ENCODE assay signal across 24 cellular contexts in the genomic region with DNA sequence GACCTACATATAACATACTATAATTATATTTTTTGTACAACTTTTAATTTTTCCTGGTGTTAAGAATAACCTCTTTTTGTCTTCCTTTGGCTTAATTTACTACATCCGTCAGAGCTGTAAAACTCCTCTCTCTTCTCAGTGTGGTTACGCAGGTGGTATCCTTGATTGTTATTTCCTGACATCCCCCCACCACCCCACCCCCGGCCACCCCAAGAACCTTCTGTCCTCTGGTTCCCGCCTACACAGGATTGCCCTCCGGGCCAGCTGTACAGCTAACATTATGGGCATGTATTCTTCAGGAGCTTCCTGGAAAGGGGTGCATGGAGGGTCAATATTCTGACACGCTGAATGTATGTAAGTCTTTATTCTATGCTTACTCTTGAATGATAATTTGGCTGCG. TPM values are rescaled to one million over a fixed set of nuclear protein-coding genes. Genes with fewer than 3 reads are reported as not detected.
A peak's percentile ranks its signal among the peaks of the same experiment; 100 is the strongest.
DNase-seq lines count a peak whose midpoint lies in the region; ATAC-seq lines count a peak whose summit lies in the region.
"Had no signal": no experiment of that assay in that cellular context is flagged by ENCODE, and none has a peak within 500 bp of the region (broad histone marks: within the 10 kb centered on the region; RNA-seq: fewer than 3 reads in every experiment).

No MANE protein-coding gene starts in this region.

- intact Hi-C loops in activated naive CD4-positive, alpha-beta T cell treated with anti-CD3 and anti-CD28 coated beads for 36 hours (cut with micrococcal nuclease) = no loop called here
- intact Hi-C loops in naive thymus-derived CD4-positive, alpha-beta T cell (cut with micrococcal nuclease) = loop anchor here in 1 of 2 donors (1.0 kb wide), 1 partner anchor 9 kb away; no protein-coding TSS in a partner anchor

- CTCF ChIA-PET in activated naive CD4-positive, alpha-beta T cell treated with anti-CD3 and anti-CD28 coated beads for 36 hours (lab: Charles Lee) = interaction anchor here (1.2 to 1.7 kb wide), 3 partner anchors 9 to 64 kb away, joined by 3 to 5 read pairs (median 4); a partner anchor contains a TSS
- CTCF ChIA-PET in T-cell (lab: Charles Lee) = no interaction called here
- CTCF ChIA-PET in naive thymus-derived CD4-positive, alpha-beta T cell (lab: Charles Lee) = interaction anchor here (0.6 to 1.7 kb wide), 3 partner anchors 14 to 65 kb away, joined by 3 to 6 read pairs (median 3); no protein-coding TSS in a partner anchor

- peak overlapping the region; percentile 35 for H3K27ac ChIP-seq in naive thymus-derived CD4-positive, alpha-beta T cell (ENCODE audit: low read depth, low read length)
- H3K27ac ChIP-seq: SJCRH30 had no signal

- no peaks in the 10 kb centered on the region for H3K36me3 Mint-ChIP-seq in activated naive CD4-positive, alpha-beta T cell treated with anti-CD3 and anti-CD28 coated beads for 36 hours (ENCODE audit: low read depth)
- H3K36me3 Mint-ChIP-seq in activated naive CD4-positive, alpha-beta T cell treated with anti-CD3 and anti-CD28 coated beads, Interleukin-2, amount 50 U/mL, for 72 hours = peaks cover 0 to 3% of the 10 kb centered on the region in 2 donors
- no peaks in the 10 kb centered on the region for H3K36me3 Mint-ChIP-seq in T-cell
- peaks cover 0 to under 1% (median 0%) of the 10 kb centered on the region in 5 donors for H3K36me3 Mint-ChIP-seq in naive thymus-derived CD4-positive, alpha-beta T cell
- H3K36me3 Mint-ChIP-seq in stimulated activated memory B cell treated with anti-CD40 and anti-IgM and Interleukin-4, amounts not matched to agents 10 μg/mL and 1 μg/mL and 100 μg/mL, for 72 hours = no peaks in the 10 kb centered on the region
- H3K36me3 Mint-ChIP-seq: CD14-positive monocyte had no signal

- no peaks in the 10 kb centered on the region for H3K36me3 ChIP-seq in naive thymus-derived CD4-positive, alpha-beta T cell (ENCODE audit: control insufficient read depth in 2 of 3, insufficient read depth in 3 of 3, low read length in 3 of 3)
- H3K36me3 ChIP-seq: HAP-1, SJCRH30 had no signal

- peaks cover 11% of the 10 kb centered on the region for H3K4me1 Mint-ChIP-seq in activated naive CD4-positive, alpha-beta T cell treated with anti-CD3 and anti-CD28 coated beads for 36 hours (ENCODE audit: low read depth)
- H3K4me1 Mint-ChIP-seq in T-cell = peaks cover 4 to 12% (median 6%) of the 10 kb centered on the region in 3 donors
- H3K4me1 Mint-ChIP-seq in naive thymus-derived CD4-positive, alpha-beta T cell = peaks cover 3 to 22% (median 14%) of the 10 kb centered on the region in 7 donors
- no peaks in the 10 kb centered on the region for H3K4me1 Mint-ChIP-seq in stimulated activated memory B cell treated with anti-CD40 and anti-IgM and Interleukin-4, amounts not matched to agents 10 μg/mL and 1 μg/mL and 100 μg/mL, for 72 hours
- H3K4me1 Mint-ChIP-seq: CD14-positive monocyte had no signal

- H3K9me3 ChIP-seq in naive thymus-derived CD4-positive, alpha-beta T cell (ENCODE audit: control insufficient read depth in 2 of 3, low read length in 3 of 3) = no peaks in the 10 kb centered on the region
- H3K9me3 ChIP-seq: HAP-1, SJCRH30 had no signal

- peaks cover 0 to 3% of the 10 kb centered on the region in 2 donors for H3K4me1 ChIP-seq in naive thymus-derived CD4-positive, alpha-beta T cell (ENCODE audit: control insufficient read depth in 2 of 2, insufficient read depth in 2 of 2, low read length in 2 of 2)
- H3K4me1 ChIP-seq: HAP-1, SJCRH30 had no signal

- no peaks in the 10 kb centered on the region for H3K27me3 Mint-ChIP-seq in activated naive CD4-positive, alpha-beta T cell treated with anti-CD3 and anti-CD28 coated beads for 36 hours (ENCODE audit: low read depth)
- peaks cover 0 to 14% of the 10 kb centered on the region in 2 donors for H3K27me3 Mint-ChIP-seq in T-cell
- H3K27me3 Mint-ChIP-seq in naive thymus-derived CD4-positive, alpha-beta T cell = peaks cover 0 to 29% (median 0%) of the 10 kb centered on the region in 5 donors
- peaks cover 9% of the 10 kb centered on the region for H3K27me3 Mint-ChIP-seq in stimulated activated memory B cell treated with anti-CD40 and anti-IgM and Interleukin-4, amounts not matched to agents 10 μg/mL and 1 μg/mL and 100 μg/mL, for 72 hours

- no peaks in the 10 kb centered on the region for H3K27me3 ChIP-seq in naive thymus-derived CD4-positive, alpha-beta T cell (ENCODE audit: control insufficient read depth in 2 of 2, insufficient read depth in 2 of 2, low read length in 2 of 2)

- peak overlapping the region; percentile 14 for H3K4me3 Mint-ChIP-seq in activated naive CD4-positive, alpha-beta T cell treated with anti-CD3 and anti-CD28 coated beads for 36 hours
- peak overlapping the region in 1 of 3 donors; percentile 59 for H3K4me3 Mint-ChIP-seq in T-cell
- H3K4me3 Mint-ChIP-seq in naive thymus-derived CD4-positive, alpha-beta T cell = peak overlapping the region in 9 of 10 donors; percentile 13 to 71 (median 61)
- H3K4me3 Mint-ChIP-seq in stimulated activated memory B cell treated with anti-CD40 and anti-IgM and Interleukin-4, amounts not matched to agents 10 μg/mL and 1 μg/mL and 100 μg/mL, for 72 hours = no peak overlapping the region
- H3K4me3 Mint-ChIP-seq: CD14-positive monocyte, GM23338 had no signal

- no peak for DNase-seq in activated naive CD4-positive, alpha-beta T cell treated with anti-CD3 and anti-CD28 coated beads for 36 hours
- no peak for DNase-seq in activated naive CD4-positive, alpha-beta T cell treated with anti-CD3 and anti-CD28 coated beads, Interleukin-2, amount 50 U/mL, for 72 hours (ENCODE audit: low spot score in 2 of 2)
- peak; percentile 87 for DNase-seq in Jurkat, Clone E6-1 (ENCODE audit: low read depth, low spot score)
- DNase-seq in T-cell = peak in 2 of 34 experiments; percentile 10 to 21
- DNase-seq in naive thymus-derived CD4-positive, alpha-beta T cell = peak in 4 of 9 donors; percentile 16 to 50 (median 36)
- DNase-seq in GM19240 (ENCODE audit: insufficient read length, low spot score) = no peak
- DNase-seq: 8988T, AML-193, DMS79 treated with DMSO at 0.1 percent for 48 hours, KBM-7, NCI-H1105 treated with DMSO at 0.1 percent for 48 hours, NCI-H2029 treated with DMSO at 0.1 percent for 48 hours, NCI-H2171, NCI-H345, NCI-H524, NCI-H82, OCI-M1, SJCRH30 had no signal

- no peaks in the 10 kb centered on the region for H3K9me3 Mint-ChIP-seq in activated naive CD4-positive, alpha-beta T cell treated with anti-CD3 and anti-CD28 coated beads for 36 hours
- H3K9me3 Mint-ChIP-seq in activated naive CD4-positive, alpha-beta T cell treated with anti-CD3 and anti-CD28 coated beads, Interleukin-2, amount 50 U/mL, for 72 hours = peaks cover 0 to 2% of the 10 kb centered on the region in 2 donors
- H3K9me3 Mint-ChIP-seq in T-cell = peaks cover 0 to under 1% (median 0%) of the 10 kb centered on the region in 3 donors
- peaks cover 0 to 1% (median 0%) of the 10 kb centered on the region in 11 donors for H3K9me3 Mint-ChIP-seq in naive thymus-derived CD4-positive, alpha-beta T cell
- H3K9me3 Mint-ChIP-seq in stimulated activated memory B cell treated with anti-CD40 and anti-IgM and Interleukin-4, amounts not matched to agents 10 μg/mL and 1 μg/mL and 100 μg/mL, for 72 hours = peaks cover 1% of the 10 kb centered on the region

- peak overlapping the region; percentile 55 for H3K4me3 ChIP-seq in Jurkat, Clone E6-1 (ENCODE audit: low read length)
- no peak overlapping the region for H3K4me3 ChIP-seq in naive thymus-derived CD4-positive, alpha-beta T cell (ENCODE audit: low read length)
- H3K4me3 ChIP-seq: GM12878, GM23338, HAP-1, SJCRH30 had no signal

- POLR2A ChIA-PET in T-cell (lab: Charles Lee) = interaction anchor here (0.6 to 1.4 kb wide), 2 partner anchors 11 to 86 kb away, joined by 3 to 4 read pairs; no protein-coding TSS in a partner anchor
- POLR2A ChIA-PET in naive thymus-derived CD4-positive, alpha-beta T cell (lab: Charles Lee) = interaction anchor here (1.6 to 7.0 kb wide), 3 partner anchors 11 to 50 kb away, joined by 4 to 47 read pairs (median 7); a partner anchor contains a TSS

- ATAC-seq in activated naive CD4-positive, alpha-beta T cell treated with anti-CD3 and anti-CD28 coated beads, Interleukin-2, amount 50 U/mL, for 72 hours = no peak
- ATAC-seq in T-cell (replicated peaks in 1 of 4) (peak in 3 of 4 experiments; percentile 50 to 78 (median 60)), GM18519 (IDR thresholded peaks at IDR 0.05; ENCODE audit: low FRiP score, unreplicated experiment) (no peak)
- no peak for ATAC-seq in naive thymus-derived CD4-positive, alpha-beta T cell
- no peak for ATAC-seq in stimulated activated memory B cell treated with anti-CD40 and anti-IgM and Interleukin-4, amounts not matched to agents 10 μg/mL and 1 μg/mL and 100 μg/mL, for 72 hours
- ATAC-seq: GM12878, GM23338 had no signal

- no peak overlapping the region for H3K27ac Mint-ChIP-seq in activated naive CD4-positive, alpha-beta T cell treated with anti-CD3 and anti-CD28 coated beads for 36 hours
- no peak overlapping the region for H3K27ac Mint-ChIP-seq in activated naive CD4-positive, alpha-beta T cell treated with anti-CD3 and anti-CD28 coated beads, Interleukin-2, amount 50 U/mL, for 72 hours
- peak overlapping the region in 1 of 2 donors; percentile 71 for H3K27ac Mint-ChIP-seq in T-cell
- peak overlapping the region in 8 of 9 donors; percentile 11 to 94 (median 80) for H3K27ac Mint-ChIP-seq in naive thymus-derived CD4-positive, alpha-beta T cell
- no peak overlapping the region for H3K27ac Mint-ChIP-seq in stimulated activated memory B cell treated with anti-CD40 and anti-IgM and Interleukin-4, amounts not matched to agents 10 μg/mL and 1 μg/mL and 100 μg/mL, for 72 hours
- H3K27ac Mint-ChIP-seq: CD14-positive monocyte, GM23338 had no signal

RNA-seq across cellular contexts. Expression of a gene that starts 13.0 kb away (rescaled TPM):
- 100 to 1,000 TPM; 412 to 414 TPM for total RNA-seq in activated naive CD4-positive, alpha-beta T cell treated with anti-CD3 and anti-CD28 coated beads for 36 hours
- total RNA-seq in activated naive CD4-positive, alpha-beta T cell treated with anti-CD3 and anti-CD28 coated beads, Interleukin-2, amount 50 U/mL, for 72 hours = 100 to 1,000 TPM; 255 to 315 TPM
- polyA plus RNA-seq in Jurkat, Clone E6-1 (2012; ENCODE audit: insufficient read depth, insufficient read length) = 656 TPM
- total RNA-seq in T-cell = 100 to 1,000 TPM; 151 to 201 (median 172) TPM
- 100 to 1,000 TPM; 143 to 267 (median 186) TPM for total RNA-seq in naive thymus-derived CD4-positive, alpha-beta T cell
- polyA plus RNA-seq in naive thymus-derived CD4-positive, alpha-beta T cell = 100 to 1,000 TPM; 108 to 123 TPM

RNA-seq across cellular contexts. Expression of a gene that starts 32.1 kb away (rescaled TPM):
- total RNA-seq in activated naive CD4-positive, alpha-beta T cell treated with anti-CD3 and anti-CD28 coated beads for 36 hours = 1 to 10 TPM; 1.8 to 1.9 TPM
- 1 to 10 TPM; 1.9 to 2.1 TPM for total RNA-seq in activated naive CD4-positive, alpha-beta T cell treated with anti-CD3 and anti-CD28 coated beads, Interleukin-2, amount 50 U/mL, for 72 hours
- polyA plus RNA-seq in Jurkat, Clone E6-1 (2012; ENCODE audit: insufficient read depth, insufficient read length) = 1.1 TPM
- total RNA-seq in T-cell = 1 to 10 TPM; 1.3 to 3.7 (median 1.7) TPM
- total RNA-seq in naive thymus-derived CD4-positive, alpha-beta T cell = 1 to 10 TPM; 1.3 to 4.3 (median 2.3) TPM
- 10 to 100 TPM; 13.6 to 14.2 TPM for polyA plus RNA-seq in naive thymus-derived CD4-positive, alpha-beta T cell
- total RNA-seq: GM23338, SJCRH30 had no signal
- polyA plus RNA-seq: GM23338 had no signal

RNA-seq across cellular contexts. Expression of a gene that starts 47.8 kb away (rescaled TPM):
- 10 to 100 TPM; 10.7 to 10.8 TPM for total RNA-seq in activated naive CD4-positive, alpha-beta T cell treated with anti-CD3 and anti-CD28 coated beads for 36 hours
- 10 to 100 TPM; 16.3 to 16.9 TPM for total RNA-seq in activated naive CD4-positive, alpha-beta T cell treated with anti-CD3 and anti-CD28 coated beads, Interleukin-2, amount 50 U/mL, for 72 hours
- polyA plus RNA-seq in Jurkat, Clone E6-1 (2012; ENCODE audit: insufficient read depth, insufficient read length) = 7.8 TPM
- total RNA-seq in T-cell = 10 to 100 TPM; 38.8 to 47.4 (median 44.7) TPM
- total RNA-seq in naive thymus-derived CD4-positive, alpha-beta T cell = 10 to 100 TPM; 26.8 to 55.3 (median 43.8) TPM
- polyA plus RNA-seq in naive thymus-derived CD4-positive, alpha-beta T cell = 10 to 100 TPM; 24.5 to 29.3 TPM

Comparison
In these comparisons a context has a peak if more than half of its experiments do, and no peak if none do; other contexts are left out.
1. H3K27ac Mint-ChIP-seq: peak in naive thymus-derived CD4-positive, alpha-beta T cell (8 of 9); none in activated naive CD4-positive, alpha-beta T cell treated with anti-CD3 and anti-CD28 coated beads for 36 hours (single experiment), activated naive CD4-positive, alpha-beta T cell treated with anti-CD3 and anti-CD28 coated beads, Interleukin-2, amount 50 U/mL, for 72 hours (0 of 2) and stimulated activated memory B cell treated with anti-CD40 and anti-IgM and Interleukin-4, amounts not matched to agents 10 μg/mL and 1 μg/mL and 100 μg/mL, for 72 hours (single experiment).
2. ATAC-seq: peak in T-cell (3 of 4); none in activated naive CD4-positive, alpha-beta T cell treated with anti-CD3 and anti-CD28 coated beads, Interleukin-2, amount 50 U/mL, for 72 hours (0 of 2), naive thymus-derived CD4-positive, alpha-beta T cell (single experiment), GM18519 (single experiment) and stimulated activated memory B cell treated with anti-CD40 and anti-IgM and Interleukin-4, amounts not matched to agents 10 μg/mL and 1 μg/mL and 100 μg/mL, for 72 hours (single experiment).
3. CTCF ChIA-PET loops: an anchor here in activated naive CD4-positive, alpha-beta T cell treated with anti-CD3 and anti-CD28 coated beads for 36 hours (1.2 to 1.7 kb wide) and naive thymus-derived CD4-positive, alpha-beta T cell (0.6 to 1.7 kb wide); none called in T-cell.